Comparison of ENCODE assay signal across 25 cellular contexts in genomic region chr18:45619826-45620201, GRCh38. TPM values are rescaled to one million over a fixed set of nuclear protein-coding genes. Genes with fewer than 3 reads are reported as not detected.
A peak's percentile ranks its signal among the peaks of the same experiment; 100 is the strongest.
DNase-seq lines count a peak whose midpoint lies in the region; ATAC-seq and TF ChIP-seq lines count a peak whose summit lies in the region.
"Had no signal": no experiment of that assay in that cellular context is flagged by ENCODE, and none has a peak within 500 bp of the region (broad histone marks: within the 10 kb centered on the region; RNA-seq: fewer than 3 reads in every experiment).

No MANE protein-coding gene starts in this region.

- H3K27ac ChIP-seq in GM23248 (no peak overlapping the region), esophagus muscularis mucosa (replicated peaks in 1 of 4) (peak overlapping the region; percentile 25 to 65 (median 60)), layer of hippocampus (ENCODE audit: low read depth, low read length) (peak overlapping the region; percentile 63), suprapubic skin (peak overlapping the region; percentile 87)
- H3K27ac ChIP-seq: A549, KMS-11, SJCRH30 had no signal

- TF ChIP-seq POLR2A in esophagus muscularis mucosa (IDR thresholded peaks at IDR 0.05; ENCODE audit: low read depth) (no peak), suprapubic skin (IDR thresholded peaks at IDR 0.05) (no peak)

- peak overlapping the region; percentile 38 for H2AFZ ChIP-seq in GM23248

- ATAC-seq in GM21423 (IDR thresholded peaks at IDR 0.05; ENCODE audit: unreplicated experiment) (no peak), HG03469 (IDR thresholded peaks at IDR 0.05; ENCODE audit: unreplicated experiment) (no peak)
- ATAC-seq: A549; activated CD8-positive, alpha-beta T cell treated with anti-CD3 and anti-CD28 coated beads for 36 hours; activated naive CD8-positive, alpha-beta T cell treated with anti-CD3 and anti-CD28 coated beads, Interleukin-2, amount 50 U/mL, for 24 hours; stimulated activated effector memory CD8-positive, alpha-beta T cell treated with anti-CD3 and anti-CD28 coated beads, Interleukin-12 subunit alpha, Interleukin-12 subunit beta, amount 100 ng/mL, for 72 hours had no signal

- TF ChIP-seq EP300 in esophagus muscularis mucosa (IDR thresholded peaks at IDR 0.05) = no peak
- no peak for TF ChIP-seq EP300 in suprapubic skin (IDR thresholded peaks at IDR 0.05)

- TF ChIP-seq CTCF in esophagus muscularis mucosa (IDR thresholded peaks at IDR 0.05) (no peak), suprapubic skin (IDR thresholded peaks at IDR 0.05) (no peak)

- intact Hi-C loops in esophagus muscularis mucosa (cut with DNase I) = loop anchor here (5.0 to 10.0 kb wide), 3 partner anchors 42 to 375 kb away; no protein-coding TSS in a partner anchor

- DNase-seq in GM23248 (no peak), esophagus muscularis mucosa (ENCODE audit: extremely low spot score) (no peak), suprapubic skin (ENCODE audit: low spot score in 2 of 2) (peak in 1 of 2 donors; percentile 69)
- no peak for DNase-seq in stimulated activated naive CD4-positive, alpha-beta T cell (lab: John Stamatoyannopoulos, UW)
- DNase-seq in activated CD8-positive, alpha-beta memory T cell treated with anti-CD3 and anti-CD28 coated beads, Interleukin-2, amount 50 U/mL, for 4 hours = no peak
- DNase-seq: activated CD4-positive, alpha-beta T cell treated with anti-CD3 and anti-CD28 coated beads for 1 hour; activated CD8-positive, alpha-beta T cell treated with anti-CD3 and anti-CD28 coated beads for 36 hours; activated effector memory CD4-positive, alpha-beta T cell treated with anti-CD3 and anti-CD28 coated beads, Interleukin-2, amount 50 U/mL, for 16 hours; activated naive CD8-positive, alpha-beta T cell treated with anti-CD3 and anti-CD28 coated beads, Interleukin-2, amount 50 U/mL, for 24 hours; activated T-cell treated with anti-CD3 and anti-CD28 coated beads for 4 hours; CD8-positive, alpha-beta memory T cell; kidney; naive B cell; NCI-H146; NCI-H524; SJCRH30; stimulated activated CD4-positive, alpha-beta T cell treated with anti-CD3 and anti-CD28 coated beads, Interleukin-2, amount 100 ng/mL, for 48 hours had no signal

- H3K9me3 ChIP-seq in GM23248 (ENCODE audit: low read depth) = no peaks in the 10 kb centered on the region
- H3K9me3 ChIP-seq in esophagus muscularis mucosa = no peaks in the 10 kb centered on the region
- no peaks in the 10 kb centered on the region for H3K9me3 ChIP-seq in suprapubic skin
- H3K9me3 ChIP-seq: A549, SJCRH30, thyroid gland had no signal

- no peaks in the 10 kb centered on the region for H3K36me3 ChIP-seq in GM23248 (ENCODE audit: low read depth)
- no peaks in the 10 kb centered on the region for H3K36me3 ChIP-seq in esophagus muscularis mucosa
- H3K36me3 ChIP-seq in suprapubic skin = no peaks in the 10 kb centered on the region
- H3K36me3 ChIP-seq: SJCRH30, thyroid gland had no signal

- in situ Hi-C loops in GM23248 (cut with MboI) = no loop called here

- no peaks in the 10 kb centered on the region for H3K79me2 ChIP-seq in GM23248 (ENCODE audit: insufficient read depth)

- H3K4me2 ChIP-seq in GM23248 (ENCODE audit: unreplicated experiment) = no peak overlapping the region
- H3K4me2 ChIP-seq: A549, KMS-11 had no signal

- no peaks in the 10 kb centered on the region for H3F3A ChIP-seq in GM23248 (ENCODE audit: insufficient read depth)

- WGBS in GM23248 (ENCODE audit: low coverage in 1 of 2, low lambda C conversion rate in 2 of 2, missing lambda C conversion rate in 2 of 2), 2 experiments = 41 to 42% methylated on average over 13 of the region's 13 CpGs
- WGBS in esophagus muscularis mucosa = 94% methylated on average over 10 of the region's 13 CpGs
- WGBS in suprapubic skin = 41% methylated on average over 10 of the region's 13 CpGs

- H4K20me1 ChIP-seq in GM23248 (ENCODE audit: insufficient read depth) = no peaks in the 10 kb centered on the region

- H3K4me1 ChIP-seq in GM23248 (ENCODE audit: insufficient read depth) (peaks cover 16% of the 10 kb centered on the region), esophagus muscularis mucosa (peaks cover 11 to 59% (median 44%) of the 10 kb centered on the region in 4 donors), suprapubic skin (peaks cover 52% of the 10 kb centered on the region)
- H3K4me1 ChIP-seq: SJCRH30 had no signal

- H3K27me3 ChIP-seq in GM23248 (replicated peaks; ENCODE audit: insufficient read depth) (peaks cover 14% of the 10 kb centered on the region; the same call in 1 of the 2 replicates), esophagus muscularis mucosa (no peaks in the 10 kb centered on the region), layer of hippocampus (ENCODE audit: control insufficient read depth, insufficient read depth, low read length) (no peaks in the 10 kb centered on the region), suprapubic skin (no peaks in the 10 kb centered on the region)
- H3K27me3 ChIP-seq: SJCRH30, thyroid gland had no signal

- no peaks in the 10 kb centered on the region for H3K9me2 ChIP-seq in GM23248 (ENCODE audit: insufficient read depth)

- no peak overlapping the region for H3K9ac ChIP-seq in GM23248
- H3K9ac ChIP-seq: KMS-11 had no signal

- H3K4me3 ChIP-seq in GM23248 (no peak overlapping the region), esophagus muscularis mucosa (no peak overlapping the region), suprapubic skin (no peak overlapping the region)
- H3K4me3 ChIP-seq: A549, SJCRH30, thyroid gland had no signal

RNA-seq across cellular contexts. Expression of gene SLC14A2, which starts 4.5 kb away (rescaled TPM):
- total RNA-seq in GM23248 (2014; rRNA removed; shearing (Covaris generic)) = 0.13 and 0.43 TPM in 2 replicates
- 0.18 TPM in 1 of 2 replicates, not detected in the other for polyA plus RNA-seq in GM23248 (2016; fragmentation: Nextera tagmentation; extraction: Ambion mirVana)
- under 1 TPM in 2 of 4 donors, not detected in 2; 0.17 to 0.42 TPM for total RNA-seq in esophagus muscularis mucosa
- total RNA-seq in suprapubic skin = under 1 TPM in 1 of 4 donors, not detected in 3; 0.31 TPM
- total RNA-seq: G401, SJCRH30 had no signal
- polyA plus RNA-seq: A549 had no signal
